Comparison of ENCODE assay signal across 9 cellular contexts in the genomic region with DNA sequence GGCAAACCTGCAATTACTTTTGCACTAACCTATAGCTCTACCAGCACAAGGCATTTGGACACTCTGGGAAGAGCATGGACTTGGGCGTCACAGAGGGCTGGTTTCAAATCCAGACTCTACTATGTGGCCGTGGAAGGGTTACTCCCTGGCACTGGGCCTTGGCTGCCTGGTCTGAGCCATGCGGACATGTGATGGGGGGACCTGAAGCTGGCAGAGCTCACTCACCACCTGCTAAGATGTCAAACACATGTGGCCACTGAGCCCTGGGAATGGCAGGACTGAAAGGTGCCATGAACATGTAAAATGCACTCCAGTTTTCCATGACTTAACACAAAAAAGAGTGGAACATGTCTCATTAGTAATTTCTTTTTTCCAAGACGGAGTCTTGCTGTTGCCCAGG. TPM values are rescaled to one million over a fixed set of nuclear protein-coding genes. Genes with fewer than 3 reads are reported as not detected.
"Had no signal": no experiment of that assay in that cellular context is flagged by ENCODE, and none has a peak within 500 bp of the region (broad histone marks: within the 10 kb centered on the region; RNA-seq: fewer than 3 reads in every experiment).

No MANE protein-coding gene starts in this region.

- H3K4me1 ChIP-seq: HAP-1 had no signal

- H3K4me2 ChIP-seq: GM23338 had no signal

- H2AFZ ChIP-seq: GM23338 had no signal

- H3K36me3 ChIP-seq: HAP-1 had no signal

- FAIRE-seq: K562 had no signal

- DNase-seq: H7, HFFc6, IMR-90, KG1 had no signal

- ATAC-seq: HCT116, K562 had no signal

- H3K4me3 ChIP-seq: GM23338, HAP-1, K562 had no signal

- H3K9me3 ChIP-seq: HAP-1 had no signal

- H3K27ac ChIP-seq: HL-60 had no signal

RNA-seq across cellular contexts. Expression of a gene that starts 23.7 kb away (rescaled TPM):
- total RNA-seq: K562 had no signal
- polyA plus RNA-seq: K562 had no signal
